1 cellular context compared by ENCODE assay signal in the genomic region with DNA sequence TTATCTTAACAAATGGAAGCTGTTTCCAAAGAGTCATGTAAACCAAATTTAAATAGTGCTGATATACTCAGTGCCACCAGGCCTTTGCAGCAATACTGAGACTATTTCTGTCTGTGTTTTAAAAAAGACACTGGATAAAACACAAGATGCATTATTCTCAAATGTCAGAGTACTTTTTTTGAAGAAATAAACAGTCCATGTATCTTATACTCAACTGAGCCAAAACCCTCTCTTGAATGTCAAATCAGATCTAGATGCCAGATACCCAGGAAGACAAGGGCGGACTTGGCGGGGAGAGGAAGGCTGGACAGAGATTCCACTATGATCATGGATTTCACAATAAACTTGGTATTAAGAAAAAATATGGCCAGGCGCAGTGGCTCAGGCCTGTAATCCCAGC.
TF ChIP-seq lines count a peak whose summit lies in the region.

No MANE protein-coding gene starts in this region.

TF ChIP-seq in GM23338, 12 proteins besides CTCF, POLR2A, EP300 and RAD21 (continued from another document):
- TF ChIP-seq, protein P1, sequence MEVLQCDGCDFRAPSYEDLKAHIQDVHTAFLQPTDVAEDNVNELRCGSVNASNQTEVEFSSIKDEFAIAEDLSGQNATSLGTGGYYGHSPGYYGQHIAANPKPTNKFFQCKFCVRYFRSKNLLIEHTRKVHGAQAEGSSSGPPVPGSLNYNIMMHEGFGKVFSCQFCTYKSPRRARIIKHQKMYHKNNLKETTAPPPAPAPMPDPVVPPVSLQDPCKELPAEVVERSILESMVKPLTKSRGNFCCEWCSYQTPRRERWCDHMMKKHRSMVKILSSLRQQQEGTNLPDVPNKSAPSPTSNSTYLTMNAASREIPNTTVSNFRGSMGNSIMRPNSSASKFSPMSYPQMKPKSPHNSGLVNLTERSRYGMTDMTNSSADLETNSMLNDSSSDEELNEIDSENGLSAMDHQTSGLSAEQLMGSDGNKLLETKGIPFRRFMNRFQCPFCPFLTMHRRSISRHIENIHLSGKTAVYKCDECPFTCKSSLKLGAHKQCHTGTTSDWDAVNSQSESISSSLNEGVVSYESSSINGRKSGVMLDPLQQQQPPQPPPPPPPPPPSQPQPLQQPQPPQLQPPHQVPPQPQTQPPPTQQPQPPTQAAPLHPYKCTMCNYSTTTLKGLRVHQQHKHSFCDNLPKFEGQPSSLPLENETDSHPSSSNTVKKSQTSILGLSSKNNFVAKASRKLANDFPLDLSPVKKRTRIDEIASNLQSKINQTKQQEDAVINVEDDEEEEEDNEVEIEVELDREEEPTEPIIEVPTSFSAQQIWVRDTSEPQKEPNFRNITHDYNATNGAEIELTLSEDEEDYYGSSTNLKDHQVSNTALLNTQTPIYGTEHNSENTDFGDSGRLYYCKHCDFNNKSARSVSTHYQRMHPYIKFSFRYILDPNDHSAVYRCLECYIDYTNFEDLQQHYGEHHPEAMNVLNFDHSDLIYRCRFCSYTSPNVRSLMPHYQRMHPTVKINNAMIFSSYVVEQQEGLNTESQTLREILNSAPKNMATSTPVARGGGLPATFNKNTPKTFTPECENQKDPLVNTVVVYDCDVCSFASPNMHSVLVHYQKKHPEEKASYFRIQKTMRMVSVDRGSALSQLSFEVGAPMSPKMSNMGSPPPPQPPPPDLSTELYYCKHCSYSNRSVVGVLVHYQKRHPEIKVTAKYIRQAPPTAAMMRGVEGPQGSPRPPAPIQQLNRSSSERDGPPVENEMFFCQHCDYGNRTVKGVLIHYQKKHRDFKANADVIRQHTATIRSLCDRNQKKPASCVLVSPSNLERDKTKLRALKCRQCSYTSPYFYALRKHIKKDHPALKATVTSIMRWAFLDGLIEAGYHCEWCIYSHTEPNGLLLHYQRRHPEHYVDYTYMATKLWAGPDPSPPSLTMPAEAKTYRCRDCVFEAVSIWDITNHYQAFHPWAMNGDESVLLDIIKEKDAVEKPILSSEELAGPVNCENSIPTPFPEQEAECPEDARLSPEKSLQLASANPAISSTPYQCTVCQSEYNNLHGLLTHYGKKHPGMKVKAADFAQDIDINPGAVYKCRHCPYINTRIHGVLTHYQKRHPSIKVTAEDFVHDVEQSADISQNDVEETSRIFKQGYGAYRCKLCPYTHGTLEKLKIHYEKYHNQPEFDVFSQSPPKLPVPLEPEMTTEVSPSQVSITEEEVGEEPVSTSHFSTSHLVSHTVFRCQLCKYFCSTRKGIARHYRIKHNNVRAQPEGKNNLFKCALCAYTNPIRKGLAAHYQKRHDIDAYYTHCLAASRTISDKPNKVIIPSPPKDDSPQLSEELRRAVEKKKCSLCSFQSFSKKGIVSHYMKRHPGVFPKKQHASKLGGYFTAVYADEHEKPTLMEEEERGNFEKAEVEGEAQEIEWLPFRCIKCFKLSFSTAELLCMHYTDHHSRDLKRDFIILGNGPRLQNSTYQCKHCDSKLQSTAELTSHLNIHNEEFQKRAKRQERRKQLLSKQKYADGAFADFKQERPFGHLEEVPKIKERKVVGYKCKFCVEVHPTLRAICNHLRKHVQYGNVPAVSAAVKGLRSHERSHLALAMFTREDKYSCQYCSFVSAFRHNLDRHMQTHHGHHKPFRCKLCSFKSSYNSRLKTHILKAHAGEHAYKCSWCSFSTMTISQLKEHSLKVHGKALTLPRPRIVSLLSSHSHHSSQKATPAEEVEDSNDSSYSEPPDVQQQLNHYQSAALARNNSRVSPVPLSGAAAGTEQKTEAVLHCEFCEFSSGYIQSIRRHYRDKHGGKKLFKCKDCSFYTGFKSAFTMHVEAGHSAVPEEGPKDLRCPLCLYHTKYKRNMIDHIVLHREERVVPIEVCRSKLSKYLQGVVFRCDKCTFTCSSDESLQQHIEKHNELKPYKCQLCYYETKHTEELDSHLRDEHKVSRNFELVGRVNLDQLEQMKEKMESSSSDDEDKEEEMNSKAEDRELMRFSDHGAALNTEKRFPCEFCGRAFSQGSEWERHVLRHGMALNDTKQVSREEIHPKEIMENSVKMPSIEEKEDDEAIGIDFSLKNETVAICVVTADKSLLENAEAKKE (CRISPR knock-in tag; IDR thresholded peaks at IDR 0.05) = no peak
- TF ChIP-seq EZH2 (IDR thresholded peaks at IDR 0.05; ENCODE audit: low read depth, unreplicated experiment) = no peak
- no peak for TF ChIP-seq POLR2AphosphoS5 (IDR thresholded peaks at IDR 0.05; ENCODE audit: low read depth)
